17 cellular contexts compared by ENCODE assay signal in genomic region chr5:180112101-180112861, GRCh38. TPM values are rescaled to one million over a fixed set of nuclear protein-coding genes. Genes with fewer than 3 reads are reported as not detected.
A peak's percentile ranks its signal among the peaks of the same experiment; 100 is the strongest.
DNase-seq lines count a peak whose midpoint lies in the region; ATAC-seq and TF ChIP-seq lines count a peak whose summit lies in the region.
"Had no signal": no experiment of that assay in that cellular context is flagged by ENCODE, and none has a peak within 500 bp of the region (broad histone marks: within the 10 kb centered on the region; RNA-seq: fewer than 3 reads in every experiment).

No MANE protein-coding gene starts in this region.

- no peak overlapping the region for H3K4ac ChIP-seq in neuronal stem cell (ENCODE audit: low read length)

- H2BK5ac ChIP-seq in neuronal stem cell (ENCODE audit: low read length), result no peak overlapping the region

- intact Hi-C loops in left ventricle myocardium superior (cut with micrococcal nuclease), result no loop called here
- intact Hi-C loops in left cardiac atrium (cut with DNase I), result no loop called here

- H3K79me1 ChIP-seq in neuronal stem cell (ENCODE audit: low read depth, low read length), result no peaks in the 10 kb centered on the region

- H2BK15ac ChIP-seq in neuronal stem cell (ENCODE audit: low read length), result peak overlapping the region; percentile 23

- no peak for ATAC-seq in left ventricle myocardium superior
- no peak for ATAC-seq in left cardiac atrium
- ATAC-seq: K562, PC-3 had no signal

- no peak overlapping the region for H3K4me2 ChIP-seq in neuronal stem cell (ENCODE audit: insufficient read depth, low read length, poor library complexity, severe bottlenecking)

- H2BK120ac ChIP-seq in neuronal stem cell (ENCODE audit: low read depth, low read length), result peak overlapping the region; percentile 35

- H2AFZ ChIP-seq in neuronal stem cell (ENCODE audit: low read length), result no peak overlapping the region

- H3K23ac ChIP-seq in neuronal stem cell (ENCODE audit: low read depth, low read length, poor library complexity), result peak overlapping the region; percentile 87

- peak overlapping the region; percentile 54 for H3K9ac ChIP-seq in neuronal stem cell (ENCODE audit: low read depth, low read length, poor library complexity)

- H2BK12ac ChIP-seq in neuronal stem cell (ENCODE audit: low read length), result no peak overlapping the region

- DNase-seq in left ventricle myocardium superior, result peak; percentile 9
- DNase-seq in left cardiac atrium, result no peak
- peak; percentile 57 for DNase-seq in coronary artery (ENCODE audit: low spot score)
- no peak for DNase-seq in neuronal stem cell (ENCODE audit: low spot score)
- no peak for DNase-seq in GDM1 (lab: John Stamatoyannopoulos, UW)
- no peak for DNase-seq in T-helper 1 cell
- DNase-seq in activated CD8-positive, alpha-beta memory T cell treated with anti-CD3 and anti-CD28 coated beads, Interleukin-2, amount 50 U/mL, for 4 hours, result no peak
- DNase-seq: CD8-positive, alpha-beta memory T cell; DND-41; NCI-H2029; NCI-H2171 treated with DMSO at 0.1 percent for 48 hours; NCI-H446 treated with DMSO at 0.1 percent for 48 hours; NCI-H774; PC-3; SJCRH30 had no signal

- H2AK5ac ChIP-seq in neuronal stem cell (ENCODE audit: low read depth, low read length), result peak overlapping the region; percentile 41

- no peak overlapping the region for H4K8ac ChIP-seq in neuronal stem cell (ENCODE audit: low read depth, low read length)

- H3K4me3 ChIP-seq in coronary artery (no peak overlapping the region), neuronal stem cell (ENCODE audit: low read length in 2 of 2) (peak overlapping the region in 1 of 2 donors; percentile 29)
- H3K4me3 ChIP-seq: K562, SJCRH30 had no signal

- peaks cover 2 to 5% of the 10 kb centered on the region in 2 donors for H3K9me3 ChIP-seq in neuronal stem cell (replicated peaks in 1 of 2; ENCODE audit: control insufficient read depth in 2 of 2, insufficient read depth in 1 of 2, low read depth in 1 of 2, low read length in 2 of 2)

- no peaks in the 10 kb centered on the region for H3K27me3 ChIP-seq in neuronal stem cell (ENCODE audit: control insufficient read depth in 3 of 3, insufficient read depth in 3 of 3, low read depth in 1 of 3, low read length in 3 of 3)
- H3K27me3 ChIP-seq: SJCRH30 had no signal

- peaks cover 4 to 12% of the 10 kb centered on the region in 2 donors for H3K4me1 ChIP-seq in neuronal stem cell (ENCODE audit: control insufficient read depth in 2 of 2, insufficient read depth in 1 of 2, low read depth in 1 of 2, low read length in 2 of 2)
- H3K4me1 ChIP-seq: SJCRH30 had no signal

- no peak overlapping the region for H4K91ac ChIP-seq in neuronal stem cell (ENCODE audit: low read depth, low read length, poor library complexity)

- peak overlapping the region; percentile 68 for H3K18ac ChIP-seq in neuronal stem cell (ENCODE audit: low read length)

- H3K36me3 ChIP-seq in neuronal stem cell (replicated peaks in 1 of 2; ENCODE audit: control insufficient read depth in 2 of 2, insufficient read depth in 2 of 2, low read length in 2 of 2), result no peaks in the 10 kb centered on the region
- H3K36me3 ChIP-seq: SJCRH30 had no signal

- H3K27ac ChIP-seq in coronary artery, result no peak overlapping the region
- no peak overlapping the region for H3K27ac ChIP-seq in neuronal stem cell (replicated peaks; ENCODE audit: low read length)
- H3K27ac ChIP-seq: RWPE1, SJCRH30 had no signal

- H3K14ac ChIP-seq in neuronal stem cell (ENCODE audit: low read length), result peak overlapping the region; percentile 63

- no CpG with 5 or more reads among the region's 16 CpGs for WGBS in neuronal stem cell (ENCODE audit: extremely low coverage in 2 of 2, insufficient read length in 2 of 2, insufficient replicate concordance in 1 of 2), 2 donors

- no peak for TF ChIP-seq CTCF in coronary artery (IDR thresholded peaks at IDR 0.05)

RNA-seq across cellular contexts. Expression of gene RNF130, which starts 40.7 kb away (rescaled TPM):
- 46.8 TPM for total RNA-seq in left ventricle myocardium superior
- 10 to 100 TPM; 45.6 to 67.2 TPM for total RNA-seq in left cardiac atrium
- 190 TPM for polyA plus RNA-seq in neuronal stem cell (2013, experiment 1 of 2)
- polyA plus RNA-seq in neuronal stem cell (2013, experiment 2 of 2), result 194 TPM

Comparison
In these comparisons a context has a peak if more than half of its experiments do, and no peak if none do; other contexts are left out.
1. DNase-seq: peak in left ventricle myocardium superior (single experiment) and coronary artery (single experiment); none in left cardiac atrium (single experiment), neuronal stem cell (single experiment), GDM1 (single experiment), T-helper 1 cell (0 of 5) and activated CD8-positive, alpha-beta memory T cell treated with anti-CD3 and anti-CD28 coated beads, Interleukin-2, amount 50 U/mL, for 4 hours (single experiment).